In genomic region chr10:96325719-96326373, GRCh38 we compare ENCODE assay signal across 13 cellular contexts. TPM values are rescaled to one million over a fixed set of nuclear protein-coding genes. Genes with fewer than 3 reads are reported as not detected.
DNase-seq lines count a peak whose midpoint lies in the region; ATAC-seq lines count a peak whose summit lies in the region.
"Had no signal": no experiment of that assay in that cellular context is flagged by ENCODE, and none has a peak within 500 bp of the region (broad histone marks: within the 10 kb centered on the region; RNA-seq: fewer than 3 reads in every experiment).

No MANE protein-coding gene starts in this region.

- peak; percentile 56 to 98 for ATAC-seq in activated naive CD4-positive, alpha-beta T cell treated with anti-CD3 and anti-CD28 coated beads, Interleukin-2, amount 50 U/mL, for 72 hours
- ATAC-seq in GM21528 (IDR thresholded peaks at IDR 0.05; ENCODE audit: low FRiP score, unreplicated experiment) (peak; percentile 86), HG03095 (IDR thresholded peaks at IDR 0.05; ENCODE audit: unreplicated experiment) (peak; percentile 95)
- ATAC-seq in stimulated activated effector memory CD8-positive, alpha-beta T cell treated with anti-CD3 and anti-CD28 coated beads, Interleukin-12 subunit alpha, Interleukin-12 subunit beta, amount 100 ng/mL, for 72 hours, result peak; percentile 83

- no peaks in the 10 kb centered on the region for H3K4me1 Mint-ChIP-seq in stimulated activated effector memory CD8-positive, alpha-beta T cell treated with anti-CD3 and anti-CD28 coated beads, Interleukin-12 subunit alpha, Interleukin-12 subunit beta, amount 100 ng/mL, for 72 hours

- no peaks in the 10 kb centered on the region for H3K36me3 Mint-ChIP-seq in activated naive CD4-positive, alpha-beta T cell treated with anti-CD3 and anti-CD28 coated beads, Interleukin-2, amount 50 U/mL, for 72 hours
- no peaks in the 10 kb centered on the region for H3K36me3 Mint-ChIP-seq in stimulated activated effector memory CD8-positive, alpha-beta T cell treated with anti-CD3 and anti-CD28 coated beads, Interleukin-12 subunit alpha, Interleukin-12 subunit beta, amount 100 ng/mL, for 72 hours
- H3K36me3 Mint-ChIP-seq: natural killer cell treated with Interleukin-12 subunit alpha and Interleukin-12 subunit beta and Interleukin-15 and Interleukin-18, amount 100 ng/mL, for 72 hours had no signal

- DNase-seq in activated naive CD4-positive, alpha-beta T cell treated with anti-CD3 and anti-CD28 coated beads, Interleukin-2, amount 50 U/mL, for 72 hours (ENCODE audit: low spot score in 2 of 2), result no peak
- no peak for DNase-seq in activated naive CD4-positive, alpha-beta T cell (lab: John Stamatoyannopoulos, UW)
- no peak for DNase-seq in stimulated activated effector memory CD8-positive, alpha-beta T cell treated with anti-CD3 and anti-CD28 coated beads, Interleukin-12 subunit alpha, Interleukin-12 subunit beta, amount 100 ng/mL, for 72 hours (ENCODE audit: low spot score in 2 of 2)
- DNase-seq in stimulated activated naive CD4-positive, alpha-beta T cell treated with Interleukin-2 at 50 U/mL for 16 hours (lab: John Stamatoyannopoulos, UW), result no peak
- DNase-seq in islet precursor cell, result no peak
- DNase-seq in Ammon's horn (ENCODE audit: low spot score), result no peak
- DNase-seq: esophagus squamous epithelium, NCI-H1105 had no signal

- no peaks in the 10 kb centered on the region for H3K9me3 Mint-ChIP-seq in activated naive CD4-positive, alpha-beta T cell treated with anti-CD3 and anti-CD28 coated beads, Interleukin-2, amount 50 U/mL, for 72 hours
- H3K9me3 Mint-ChIP-seq in stimulated activated effector memory CD8-positive, alpha-beta T cell treated with anti-CD3 and anti-CD28 coated beads, Interleukin-12 subunit alpha, Interleukin-12 subunit beta, amount 100 ng/mL, for 72 hours, result no peaks in the 10 kb centered on the region
- H3K9me3 Mint-ChIP-seq: natural killer cell treated with Interleukin-12 subunit alpha and Interleukin-12 subunit beta and Interleukin-15 and Interleukin-18, amount 100 ng/mL, for 72 hours; T-helper 1 cell treated with Interleukin-12 subunit alpha and Interleukin-12 subunit beta and Interleukin-4 antibody, amounts not matched to agents 30 μg/mL and 1 μg/mL, for 36 hours had no signal

- no peak overlapping the region for H3K4me3 Mint-ChIP-seq in stimulated activated effector memory CD8-positive, alpha-beta T cell treated with anti-CD3 and anti-CD28 coated beads, Interleukin-12 subunit alpha, Interleukin-12 subunit beta, amount 100 ng/mL, for 72 hours
- H3K4me3 Mint-ChIP-seq: natural killer cell treated with Interleukin-12 subunit alpha and Interleukin-12 subunit beta and Interleukin-15 and Interleukin-18, amount 100 ng/mL, for 72 hours; T-helper 1 cell treated with Interleukin-12 subunit alpha and Interleukin-12 subunit beta and Interleukin-4 antibody, amounts not matched to agents 30 μg/mL and 1 μg/mL, for 36 hours had no signal

- H3K27ac Mint-ChIP-seq in activated naive CD4-positive, alpha-beta T cell treated with anti-CD3 and anti-CD28 coated beads, Interleukin-2, amount 50 U/mL, for 72 hours, result no peak overlapping the region
- H3K27ac Mint-ChIP-seq in stimulated activated effector memory CD8-positive, alpha-beta T cell treated with anti-CD3 and anti-CD28 coated beads, Interleukin-12 subunit alpha, Interleukin-12 subunit beta, amount 100 ng/mL, for 72 hours, result no peak overlapping the region
- H3K27ac Mint-ChIP-seq: natural killer cell treated with Interleukin-12 subunit alpha and Interleukin-12 subunit beta and Interleukin-15 and Interleukin-18, amount 100 ng/mL, for 72 hours; T-helper 1 cell treated with Interleukin-12 subunit alpha and Interleukin-12 subunit beta and Interleukin-4 antibody, amounts not matched to agents 30 μg/mL and 1 μg/mL, for 36 hours had no signal

RNA-seq across cellular contexts. Expression of gene DNTT, which starts 21.6 kb away (rescaled TPM):
- total RNA-seq in activated naive CD4-positive, alpha-beta T cell treated with anti-CD3 and anti-CD28 coated beads, Interleukin-2, amount 50 U/mL, for 72 hours, result under 1 TPM in 1 of 2 donors, not detected in 1; 0.18 TPM
- total RNA-seq: esophagus squamous epithelium; natural killer cell treated with Interleukin-12 subunit alpha and Interleukin-12 subunit beta and Interleukin-15 and Interleukin-18, amount 100 ng/mL, for 72 hours; smooth muscle cell had no signal

RNA-seq across cellular contexts. Expression of gene OPALIN, which starts 33.0 kb away (rescaled TPM):
- total RNA-seq in activated naive CD4-positive, alpha-beta T cell treated with anti-CD3 and anti-CD28 coated beads, Interleukin-2, amount 50 U/mL, for 72 hours, result not detected
- total RNA-seq: esophagus squamous epithelium; natural killer cell treated with Interleukin-12 subunit alpha and Interleukin-12 subunit beta and Interleukin-15 and Interleukin-18, amount 100 ng/mL, for 72 hours; smooth muscle cell had no signal

RNA-seq across cellular contexts. Expression of gene BLNK, which starts 54.5 kb away (rescaled TPM):
- not detected for total RNA-seq in activated naive CD4-positive, alpha-beta T cell treated with anti-CD3 and anti-CD28 coated beads, Interleukin-2, amount 50 U/mL, for 72 hours
